Comparison of ENCODE assay signal across 17 cellular contexts in the genomic region with DNA sequence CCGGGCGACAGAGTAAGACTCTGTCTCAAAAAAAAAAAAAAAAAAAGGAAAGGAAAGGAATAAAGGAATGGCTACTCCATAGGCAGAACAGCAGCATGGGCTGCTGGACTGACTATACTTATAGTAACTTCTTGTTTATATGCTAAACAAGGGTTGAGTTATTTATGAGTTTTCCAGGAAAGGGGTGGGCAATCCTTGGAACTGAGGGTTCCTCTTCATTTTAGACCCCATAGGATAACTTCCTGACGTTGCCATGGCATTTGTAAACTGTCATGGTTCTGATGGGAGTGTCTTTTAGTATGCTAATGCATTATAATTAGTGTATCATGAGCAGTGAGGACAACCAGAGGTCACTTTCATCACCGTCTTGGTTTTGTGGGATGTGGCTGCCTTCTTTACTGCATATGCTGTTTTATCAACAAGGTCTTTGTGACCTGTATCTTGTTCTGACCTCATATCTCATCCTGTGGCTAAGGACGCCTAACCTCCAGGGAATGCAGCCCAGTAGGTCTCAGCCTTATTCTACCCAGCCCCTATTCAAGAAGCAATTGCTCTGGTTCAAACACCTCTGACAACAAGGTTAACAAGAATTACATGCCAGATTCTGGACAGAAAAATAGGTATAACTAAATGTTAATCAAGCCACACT.
"Had no signal": no experiment of that assay in that cellular context is flagged by ENCODE, and none has a peak within 500 bp of the region (broad histone marks: within the 10 kb centered on the region; RNA-seq: fewer than 3 reads in every experiment).

No MANE protein-coding gene starts in this region.

- H3K4me3 Mint-ChIP-seq: activated naive CD8-positive, alpha-beta T cell; activated T-helper 1 cell treated with anti-CD3 and anti-CD28 coated beads, Interleukin-12 subunit alpha, Interleukin-12 subunit beta, Interleukin-2, Interleukin-4 antibody, amounts not matched to agents 30 ng/mL and 10 ng/mL and 1 ng/mL, durations not matched to agents 14 hours and 24 hours and 36 hours; naive B cell; stimulated activated naive B cell treated with anti-CD40 and anti-IgM and Interleukin-4, amounts not matched to agents 10 μg/mL and 1 μg/mL and 100 μg/mL, for 72 hours; T-cell had no signal

- H3K9me3 Mint-ChIP-seq: activated T-helper 1 cell treated with anti-CD3 and anti-CD28 coated beads, Interleukin-12 subunit alpha, Interleukin-12 subunit beta, Interleukin-2, Interleukin-4 antibody, amounts not matched to agents 30 ng/mL and 10 ng/mL and 1 ng/mL, durations not matched to agents 14 hours and 24 hours and 36 hours; stimulated activated naive B cell treated with anti-CD40 and anti-IgM and Interleukin-4, amounts not matched to agents 10 μg/mL and 1 μg/mL and 100 μg/mL, for 72 hours; T-cell had no signal

- H3K9me3 ChIP-seq: left lung, neutrophil, SK-N-SH, transverse colon, vagina had no signal

- H3K9ac ChIP-seq: SK-N-SH had no signal

- H3K36me3 ChIP-seq: left lung, neutrophil, transverse colon, vagina had no signal

- H3K27me3 ChIP-seq: hepatocyte, left lung, transverse colon, vagina had no signal

- H3K36me3 Mint-ChIP-seq: activated naive CD8-positive, alpha-beta T cell; naive B cell; T-cell had no signal

- H3K4me3 ChIP-seq: hepatocyte, left lung, transverse colon, vagina had no signal

- H3K4me1 Mint-ChIP-seq: naive B cell; stimulated activated naive B cell treated with anti-CD40 and anti-IgM and Interleukin-4, amounts not matched to agents 10 μg/mL and 1 μg/mL and 100 μg/mL, for 72 hours had no signal

- H3K4me1 ChIP-seq: vagina had no signal

- DNase-seq: activated CD4-positive, alpha-beta T cell treated with anti-CD3 and anti-CD28 coated beads for 1 hour; amniotic stem cell; dermis blood vessel endothelial cell; effector memory CD4-positive, alpha-beta T cell; foreskin fibroblast; left lung; naive B cell; SK-N-SH; stimulated activated naive B cell treated with anti-CD40 and anti-IgM and Interleukin-4, amounts not matched to agents 10 μg/mL and 1 μg/mL and 100 μg/mL, for 72 hours; substantia nigra; T-cell; transverse colon had no signal

- H3K27ac ChIP-seq: hepatocyte, left lung, neutrophil, transverse colon, vagina had no signal

- H3K27ac Mint-ChIP-seq: activated naive CD8-positive, alpha-beta T cell; activated T-helper 1 cell treated with anti-CD3 and anti-CD28 coated beads, Interleukin-12 subunit alpha, Interleukin-12 subunit beta, Interleukin-2, Interleukin-4 antibody, amounts not matched to agents 30 ng/mL and 10 ng/mL and 1 ng/mL, durations not matched to agents 14 hours and 24 hours and 36 hours; naive B cell; stimulated activated naive B cell treated with anti-CD40 and anti-IgM and Interleukin-4, amounts not matched to agents 10 μg/mL and 1 μg/mL and 100 μg/mL, for 72 hours; T-cell had no signal
